24 cellular contexts compared by ENCODE assay signal in genomic region chr7:156194813-156195212, GRCh38.
"Had no signal": no experiment of that assay in that cellular context is flagged by ENCODE, and none has a peak within 500 bp of the region (broad histone marks: within the 10 kb centered on the region; RNA-seq: fewer than 3 reads in every experiment).

No MANE protein-coding gene starts in this region.

- H3K27ac ChIP-seq: brain microvascular endothelial cell, cardiac muscle cell, PC-9, VCaP had no signal

- H3K4me3 ChIP-seq: cardiac muscle cell, PC-9 had no signal

- H3K27ac Mint-ChIP-seq: activated CD4-positive, alpha-beta memory T cell treated with anti-CD3 and anti-CD28 coated beads for 36 hours; activated CD4-positive, alpha-beta T cell treated with anti-CD3 and anti-CD28 coated beads, Interleukin-2, amount 10 ng/mL, durations not matched to agents 7 days and 5 days; activated naive CD4-positive, alpha-beta T cell treated with anti-CD3 and anti-CD28 coated beads for 36 hours; activated naive CD8-positive, alpha-beta T cell; activated T-helper 17 cell treated with anti-CD3 and anti-CD28 coated beads, Interleukin-2, amount 50 U/mL, for 72 hours had no signal

- H3K36me3 Mint-ChIP-seq: activated CD4-positive, alpha-beta memory T cell treated with anti-CD3 and anti-CD28 coated beads for 36 hours; activated naive CD8-positive, alpha-beta T cell had no signal

- DNase-seq: activated CD4-positive, alpha-beta memory T cell treated with anti-CD3 and anti-CD28 coated beads for 36 hours; activated CD4-positive, alpha-beta T cell treated with anti-CD3 and anti-CD28 coated beads, Interleukin-2, amount 10 ng/mL, durations not matched to agents 7 days and 5 days; activated CD4-positive, CD25-positive, alpha-beta regulatory T cell; activated CD8-positive, alpha-beta memory T cell treated with anti-CD3 and anti-CD28 coated beads for 24 hours; activated gamma-delta T cell; activated naive CD4-positive, alpha-beta T cell treated with anti-CD3 and anti-CD28 coated beads for 36 hours; activated T-cell treated with anti-CD3 and anti-CD28 coated beads, Interleukin-2, amount 50 U/mL, for 4 hours; amygdala; brain microvascular endothelial cell; Kasumi-1; NCI-H1436; NCI-H1694 treated with DMSO at 0.1 percent for 48 hours; NCI-H2029 treated with DMSO at 0.1 percent for 48 hours; NCI-H446; NCI-H524; NCI-H82; PC-9; SIG-M5; T-helper 2 cell; T1000 had no signal

- ATAC-seq: activated T-cell treated with anti-CD3 and anti-CD28 coated beads, Interleukin-2, amount 50 U/mL, for 4 hours; activated T-helper 17 cell treated with anti-CD3 and anti-CD28 coated beads, Interleukin-2, amount 50 U/mL, for 72 hours had no signal

- H2AFZ ChIP-seq: PC-9 had no signal

- H3K36me3 ChIP-seq: brain microvascular endothelial cell, cardiac muscle cell had no signal

- H3K4me3 Mint-ChIP-seq: activated CD4-positive, alpha-beta memory T cell treated with anti-CD3 and anti-CD28 coated beads for 36 hours; activated CD4-positive, alpha-beta T cell treated with anti-CD3 and anti-CD28 coated beads, Interleukin-2, amount 10 ng/mL, durations not matched to agents 7 days and 5 days; activated naive CD4-positive, alpha-beta T cell treated with anti-CD3 and anti-CD28 coated beads for 36 hours; activated naive CD8-positive, alpha-beta T cell; activated T-cell treated with anti-CD3 and anti-CD28 coated beads, Interleukin-2, amount 50 U/mL, for 4 hours; activated T-helper 17 cell treated with anti-CD3 and anti-CD28 coated beads, Interleukin-2, amount 50 U/mL, for 72 hours had no signal

- H3K27me3 ChIP-seq: brain microvascular endothelial cell, cardiac muscle cell had no signal

- H3K4me2 ChIP-seq: PC-9 had no signal

- H3K9me3 Mint-ChIP-seq: activated CD4-positive, alpha-beta memory T cell treated with anti-CD3 and anti-CD28 coated beads for 36 hours; activated CD4-positive, alpha-beta T cell treated with anti-CD3 and anti-CD28 coated beads, Interleukin-2, amount 10 ng/mL, durations not matched to agents 7 days and 5 days; activated naive CD4-positive, alpha-beta T cell treated with anti-CD3 and anti-CD28 coated beads for 36 hours; activated T-cell treated with anti-CD3 and anti-CD28 coated beads, Interleukin-2, amount 50 U/mL, for 4 hours; activated T-helper 17 cell treated with anti-CD3 and anti-CD28 coated beads, Interleukin-2, amount 50 U/mL, for 72 hours had no signal

- H3K27me3 Mint-ChIP-seq: activated naive CD8-positive, alpha-beta T cell had no signal

- H3K4me1 Mint-ChIP-seq: activated CD4-positive, alpha-beta T cell treated with anti-CD3 and anti-CD28 coated beads, Interleukin-2, amount 10 ng/mL, durations not matched to agents 7 days and 5 days; activated T-helper 17 cell treated with anti-CD3 and anti-CD28 coated beads, Interleukin-2, amount 50 U/mL, for 72 hours had no signal
